In genomic region chr1:40257688-40258444, GRCh38 we compare ENCODE assay signal across 8 cellular contexts. TPM values are rescaled to one million over a fixed set of nuclear protein-coding genes. Genes with fewer than 3 reads are reported as not detected.
DNase-seq lines count a peak whose midpoint lies in the region; ATAC-seq and TF ChIP-seq lines count a peak whose summit lies in the region.

Gene ZMPSTE24, plus strand, starts transcription at chr1:40258236. Its CDS starts 36 bp downstream, at chr1:40258272.

- ATAC-seq in HG03439 (IDR thresholded peaks at IDR 0.05; ENCODE audit: unreplicated experiment): peak; percentile 90
- ATAC-seq in activated CD4-positive, alpha-beta T cell treated with anti-CD3 and anti-CD28 coated beads for 36 hours: peak; percentile 97

- no peaks in the 10 kb centered on the region for H3K9me3 Mint-ChIP-seq in activated CD4-positive, alpha-beta T cell treated with anti-CD3 and anti-CD28 coated beads for 36 hours (ENCODE audit: low read depth)

- H3K36me3 Mint-ChIP-seq in activated CD4-positive, alpha-beta T cell treated with anti-CD3 and anti-CD28 coated beads for 36 hours (ENCODE audit: low read depth): peaks cover 47% of the 10 kb centered on the region

- CTCF ChIA-PET in activated CD4-positive, alpha-beta T cell treated with anti-CD3 and anti-CD28 coated beads for 36 hours (lab: Charles Lee): interaction anchor here (0.6 to 1.0 kb wide), 4 partner anchors 58 to 148 kb away, joined by 3 to 9 read pairs (median 4); no protein-coding TSS in a partner anchor

- peak within 1 kb of the TSS; percentile 100 for H3K27ac Mint-ChIP-seq in activated CD4-positive, alpha-beta T cell treated with anti-CD3 and anti-CD28 coated beads for 36 hours

- peak within 1 kb of the TSS; percentile 92 for H3K4me3 ChIP-seq in choroid plexus epithelial cell (ENCODE audit: low read depth, low read length)
- H3K4me3 ChIP-seq in kidney epithelial cell (ENCODE audit: low read depth, low read length): peak within 1 kb of the TSS; percentile 76

- H3K27me3 Mint-ChIP-seq in activated CD4-positive, alpha-beta T cell treated with anti-CD3 and anti-CD28 coated beads for 36 hours: no peaks in the 10 kb centered on the region

- TF ChIP-seq CTCF in choroid plexus epithelial cell (conservative IDR thresholded peaks at IDR 0.05; ENCODE audit: low read depth, low read length) (no peak), kidney epithelial cell (IDR thresholded peaks at IDR 0.05; ENCODE audit: insufficient read depth, low read length, poor library complexity, severe bottlenecking) (no peak)

- intact Hi-C loops in activated CD4-positive, alpha-beta T cell treated with anti-CD3 and anti-CD28 coated beads for 36 hours (cut with DNase I, micrococcal nuclease): loop anchor here (1.0 to 5.0 kb wide), 13 partner anchors 17 to 1066 kb away; partner anchors contain the start of genes CAP1 (in 2 of the 2), RLF (in 2 of the 2), COL9A2 (in 1 of the 2) and NFYC (in 1 of the 2)

- H3K36me3 ChIP-seq in kidney epithelial cell (ENCODE audit: control insufficient read depth, insufficient read depth, low read length): no peaks in the 10 kb centered on the region

- H3K27me3 ChIP-seq in kidney epithelial cell (ENCODE audit: control insufficient read depth, insufficient read depth, low read length): no peaks in the 10 kb centered on the region

- H3K4me1 Mint-ChIP-seq in activated CD4-positive, alpha-beta T cell treated with anti-CD3 and anti-CD28 coated beads for 36 hours: peaks cover 47% of the 10 kb centered on the region

- peak within 1 kb of the TSS; percentile 99 for H3K4me3 Mint-ChIP-seq in activated CD4-positive, alpha-beta T cell treated with anti-CD3 and anti-CD28 coated beads for 36 hours

- peak; percentile 92 to 95 for DNase-seq in AML-193 (lab: John Stamatoyannopoulos, UW)
- DNase-seq in NCI-H524 (lab: John Stamatoyannopoulos, UW): peak; percentile 95 to 97
- peak; percentile 98 for DNase-seq in activated CD4-positive, alpha-beta T cell treated with anti-CD3 and anti-CD28 coated beads for 36 hours
- DNase-seq in choroid plexus epithelial cell (ENCODE audit: low read depth): peak; percentile 99
- DNase-seq in kidney epithelial cell (ENCODE audit: low read depth): peak; percentile 80
- DNase-seq in stimulated activated CD4-positive, alpha-beta T cell treated with anti-CD3 and anti-CD28 coated beads, Interleukin-15, amount 100 ng/mL, for 48 hours (ENCODE audit: low read depth in 2 of 2): peak; percentile 95

- POLR2A ChIA-PET in activated CD4-positive, alpha-beta T cell treated with anti-CD3 and anti-CD28 coated beads for 36 hours (lab: Charles Lee): interaction anchor here (0.6 to 1.5 kb wide), 7 partner anchors 8 to 254 kb away, joined by 3 to 4 read pairs (median 3); no protein-coding TSS in a partner anchor

- peak; percentile 83 for TF ChIP-seq POLR2A in GM19193 (IDR thresholded peaks at IDR 0.05; ENCODE audit: extremely low read depth, insufficient read depth, insufficient read length)

RNA-seq across cellular contexts. Expression of gene ZMPSTE24, which starts in this region (rescaled TPM):
- 10 to 100 TPM; 20.7 to 23.0 TPM for total RNA-seq in activated CD4-positive, alpha-beta T cell treated with anti-CD3 and anti-CD28 coated beads for 36 hours
- 43.4 and 56.3 TPM in 2 replicates for total RNA-seq in kidney epithelial cell

Comparison
In these comparisons a context has a peak if more than half of its experiments do, and no peak if none do; other contexts are left out.
1. Peak in every context shown above with its lines: DNase-seq, ATAC-seq and H3K4me3 ChIP-seq.